ENCODE assay signal across 9 cellular contexts in the genomic region with DNA sequence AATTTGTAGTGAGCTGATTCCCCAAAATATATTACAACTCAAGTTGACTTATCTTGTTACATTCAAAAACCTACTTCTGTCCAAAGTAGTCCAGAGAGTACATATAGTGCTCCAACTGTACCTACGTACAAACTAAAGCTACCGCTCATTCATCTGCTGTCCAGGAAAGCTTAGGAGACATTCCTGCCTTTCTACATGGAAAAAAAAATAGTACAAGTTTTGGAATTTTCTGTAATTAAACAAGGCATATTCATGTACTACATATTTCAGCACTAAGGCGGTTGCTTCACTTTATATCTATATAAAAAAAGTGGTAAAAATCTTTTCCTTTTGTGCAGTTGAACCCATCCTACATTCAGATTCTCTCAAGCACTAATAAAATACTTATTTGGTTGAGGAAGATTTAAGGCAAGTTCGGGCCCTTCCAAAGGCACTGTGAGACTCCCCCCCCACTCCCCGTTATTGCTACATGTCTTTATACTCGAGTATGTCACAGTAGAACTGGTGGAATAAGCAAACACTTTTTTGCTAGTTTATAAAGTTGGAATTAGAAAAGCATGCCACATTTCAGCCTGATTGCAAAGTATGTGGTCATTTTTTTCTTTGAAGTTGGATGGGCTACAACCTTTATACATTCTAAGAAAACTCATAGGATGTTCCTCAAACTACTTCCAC. TPM values are rescaled to one million over a fixed set of nuclear protein-coding genes. Genes with fewer than 3 reads are reported as not detected.
DNase-seq lines count a peak whose midpoint lies in the region; ATAC-seq, FAIRE-seq and TF ChIP-seq lines count a peak whose summit lies in the region.
"Had no signal": no experiment of that assay in that cellular context is flagged by ENCODE, and none has a peak within 500 bp of the region (broad histone marks: within the 10 kb centered on the region; RNA-seq: fewer than 3 reads in every experiment).

No MANE protein-coding gene starts in this region.

- no peak for DNase-seq in activated T-cell treated with anti-CD3 and anti-CD28 coated beads, Interleukin-2, amount 50 U/mL, for 72 hours
- DNase-seq in activated T-cell treated with anti-CD3 and anti-CD28 coated beads, Interleukin-2, amount 50 U/mL, for 48 hours = no peak
- DNase-seq in astrocyte (ENCODE audit: low read depth) = peak; percentile 52
- DNase-seq in tibial nerve (ENCODE audit: low spot score in 2 of 2) = peak in 1 of 2 donors; percentile 34
- DNase-seq in NCI-H1417 treated with DMSO at 0.1 percent for 48 hours (lab: John Stamatoyannopoulos, UW) = no peak
- no peak for DNase-seq in GOT3 (lab: John Stamatoyannopoulos, UW)

- H3K4me3 ChIP-seq in astrocyte (ENCODE audit: insufficient read depth, low read depth, low read length) (peak overlapping the region; percentile 81), tibial nerve (peak overlapping the region; percentile 61 to 99 (median 95))

- no peaks in the 10 kb centered on the region for H3K9me3 Mint-ChIP-seq in activated T-cell treated with anti-CD3 and anti-CD28 coated beads, Interleukin-2, amount 50 U/mL, for 72 hours
- no peaks in the 10 kb centered on the region for H3K9me3 Mint-ChIP-seq in astrocyte (ENCODE audit: unreplicated experiment)

- H3K27me3 Mint-ChIP-seq in activated T-cell treated with anti-CD3 and anti-CD28 coated beads, Interleukin-2, amount 50 U/mL, for 72 hours (ENCODE audit: low read depth) = no peaks in the 10 kb centered on the region
- no peaks in the 10 kb centered on the region for H3K27me3 Mint-ChIP-seq in astrocyte (ENCODE audit: low read depth, unreplicated experiment)

- TF ChIP-seq CTCF in astrocyte (IDR thresholded peaks at IDR 0.05; ENCODE audit: insufficient read depth, low read depth, low read length) (no peak), tibial nerve (IDR thresholded peaks at IDR 0.05) (no peak)

- H3K9me3 ChIP-seq in astrocyte (ENCODE audit: insufficient read depth, low read depth, low read length) (no peaks in the 10 kb centered on the region), tibial nerve (no peaks in the 10 kb centered on the region)

- H3K27ac Mint-ChIP-seq in activated T-cell treated with anti-CD3 and anti-CD28 coated beads, Interleukin-2, amount 50 U/mL, for 72 hours = peak overlapping the region; percentile 95
- peak overlapping the region; percentile 98 for H3K27ac Mint-ChIP-seq in astrocyte (ENCODE audit: unreplicated experiment)

- peaks cover 49% of the 10 kb centered on the region for H3K79me2 ChIP-seq in astrocyte (ENCODE audit: insufficient read depth, low read length)

- ATAC-seq in activated T-cell treated with anti-CD3 and anti-CD28 coated beads, Interleukin-2, amount 50 U/mL, for 72 hours (replicated peaks in 1 of 2) = no peak
- no peak for ATAC-seq in HG02610 (IDR thresholded peaks at IDR 0.05; ENCODE audit: unreplicated experiment)

- no peak for TF ChIP-seq EP300 in tibial nerve (IDR thresholded peaks at IDR 0.05)

- H3K4me3 Mint-ChIP-seq in activated T-cell treated with anti-CD3 and anti-CD28 coated beads, Interleukin-2, amount 50 U/mL, for 72 hours = peak overlapping the region; percentile 77 to 96
- peak overlapping the region; percentile 85 for H3K4me3 Mint-ChIP-seq in astrocyte (ENCODE audit: unreplicated experiment)

- H3K27me3 ChIP-seq in astrocyte (ENCODE audit: insufficient read depth, low read length) (no peaks in the 10 kb centered on the region), layer of hippocampus (ENCODE audit: control insufficient read depth, insufficient read depth, low read length) (no peaks in the 10 kb centered on the region), tibial nerve (no peaks in the 10 kb centered on the region)

- peaks cover 21 to 27% of the 10 kb centered on the region in 2 donors for H3K36me3 Mint-ChIP-seq in activated T-cell treated with anti-CD3 and anti-CD28 coated beads, Interleukin-2, amount 50 U/mL, for 72 hours (ENCODE audit: insufficient read depth in 2 of 2)
- H3K36me3 Mint-ChIP-seq in astrocyte (ENCODE audit: low read depth, unreplicated experiment) = peaks cover 10% of the 10 kb centered on the region

- peaks cover 54% of the 10 kb centered on the region for H3K4me1 Mint-ChIP-seq in activated T-cell treated with anti-CD3 and anti-CD28 coated beads, Interleukin-2, amount 50 U/mL, for 72 hours (ENCODE audit: low read depth)
- H3K4me1 Mint-ChIP-seq in astrocyte (ENCODE audit: low read depth, unreplicated experiment) = peaks cover 43% of the 10 kb centered on the region

- H3K36me3 ChIP-seq in astrocyte (ENCODE audit: insufficient read depth, low read length) (no peaks in the 10 kb centered on the region), tibial nerve (peaks cover 10 to 35% (median 19%) of the 10 kb centered on the region in 3 donors)

- no peak for FAIRE-seq in astrocyte (lab: Jason Lieb, UNC)
- FAIRE-seq: endometrium had no signal

- peak overlapping the region; percentile 93 for H3K27ac ChIP-seq in astrocyte (ENCODE audit: low read depth, low read length)
- peak overlapping the region; percentile 97 for H3K27ac ChIP-seq in layer of hippocampus (ENCODE audit: low read depth, low read length)
- H3K27ac ChIP-seq in tibial nerve = peak overlapping the region; percentile 88 to 100 (median 100)

- peak overlapping the region; percentile 91 for H3K4me2 ChIP-seq in astrocyte (ENCODE audit: low read length)

- no peak for TF ChIP-seq POLR2A in tibial nerve (IDR thresholded peaks at IDR 0.05)

- H2AFZ ChIP-seq in astrocyte (ENCODE audit: low read depth, low read length) = no peak overlapping the region

- 2 to 3% methylated on average over 6 of the region's 6 CpGs for WGBS in tibial nerve, 2 donors

- H3K4me1 ChIP-seq in astrocyte (ENCODE audit: insufficient read depth, low read length) (peaks cover 51% of the 10 kb centered on the region), tibial nerve (peaks cover 0 to 54% (median 44%) of the 10 kb centered on the region in 4 donors)

- H4K20me1 ChIP-seq in astrocyte (ENCODE audit: insufficient read depth, low read length) = peaks cover 17% of the 10 kb centered on the region

- peak overlapping the region; percentile 95 for H3K9ac ChIP-seq in astrocyte (ENCODE audit: low read length)

RNA-seq across cellular contexts. Expression of gene ZFP36L2, which starts 3.8 kb away (rescaled TPM):
- total RNA-seq in activated T-cell treated with anti-CD3 and anti-CD28 coated beads, Interleukin-2, amount 50 U/mL, for 72 hours = 10 to 100 TPM; 70.8 to 86.4 TPM
- 44.5 and 49.5 TPM in 2 replicates for total RNA-seq in astrocyte
- 100 to 1,000 TPM in 3 of 4 donors, 10 to 100 TPM in 1; 90.0 to 141 (median 116) TPM for total RNA-seq in tibial nerve
